ENCODE assay signal across 21 cellular contexts in genomic region chrX:16458208-16458607, GRCh38.
A peak's percentile ranks its signal among the peaks of the same experiment; 100 is the strongest.
DNase-seq lines count a peak whose midpoint lies in the region; ATAC-seq and TF ChIP-seq lines count a peak whose summit lies in the region.
"Had no signal": no experiment of that assay in that cellular context is flagged by ENCODE, and none has a peak within 500 bp of the region (broad histone marks: within the 10 kb centered on the region; RNA-seq: fewer than 3 reads in every experiment).

No MANE protein-coding gene starts in this region.

- H3K27me3 ChIP-seq in gastrocnemius medialis, result no peaks in the 10 kb centered on the region
- H3K27me3 ChIP-seq: MG63, Peyer's patch had no signal

- no peaks in the 10 kb centered on the region for H3K9me3 ChIP-seq in gastrocnemius medialis
- H3K9me3 ChIP-seq: MG63, Peyer's patch had no signal

- ATAC-seq in left cardiac atrium, result peak; percentile 31 to 34
- ATAC-seq in gastrocnemius medialis, result no peak
- ATAC-seq: HCT116 had no signal

- intact Hi-C loops in left cardiac atrium (cut with DNase I), result no loop called here
- intact Hi-C loops in cardiac septum (cut with DNase I), result no loop called here
- intact Hi-C loops in gastrocnemius medialis (cut with DNase I; ENCODE audit: low total_unique reads), result no loop called here

- H3K36me3 ChIP-seq in gastrocnemius medialis, result no peaks in the 10 kb centered on the region
- H3K36me3 ChIP-seq: MG63, Peyer's patch had no signal

- H3K27ac ChIP-seq in gastrocnemius medialis, result no peak overlapping the region
- H3K27ac ChIP-seq: 22Rv1, Peyer's patch, SK-N-MC had no signal

- no peak for TF ChIP-seq CTCF in gastrocnemius medialis (IDR thresholded peaks at IDR 0.05 in 4 of 5, conservative IDR thresholded peaks at IDR 0.05 in 1 of 5)

- in situ Hi-C loops in gastrocnemius medialis (cut with MboI; ENCODE audit: low sequenced_read_pairs in 4 of 4), result no loop called here

- no peak for TF ChIP-seq POLR2A in gastrocnemius medialis (IDR thresholded peaks at IDR 0.05)

- DNase-seq in NCI-H1105 treated with DMSO at 0.1 percent for 48 hours (lab: John Stamatoyannopoulos, UW) (peak; percentile 30), NCI-H1105 (lab: John Stamatoyannopoulos, UW) (no peak), left cardiac atrium (peak; percentile 36), cardiac septum (ENCODE audit: low spot score) (no peak), NCI-H69 (lab: John Stamatoyannopoulos, UW) (peak; percentile 6), gastrocnemius medialis (no peak)
- no peak for DNase-seq in activated CD8-positive, alpha-beta memory T cell treated with anti-CD3 and anti-CD28 coated beads, Interleukin-2, amount 50 U/mL, for 4 hours
- DNase-seq: ACHN, DMS153, DND-41, KG1, MG63, NCI-H1417, NCI-H1694, NCI-H2081, NCI-H446 treated with DMSO at 0.1 percent for 48 hours, Peyer's patch, SIG-M5 had no signal

- no peak overlapping the region for H3K4me3 ChIP-seq in gastrocnemius medialis
- H3K4me3 ChIP-seq: MG63, Peyer's patch, SK-N-MC had no signal

- peaks cover 0 to 3% of the 10 kb centered on the region in 2 donors for H3K4me1 ChIP-seq in gastrocnemius medialis
- H3K4me1 ChIP-seq: Peyer's patch had no signal

Comparison
In these comparisons a context has a peak if more than half of its experiments do, and no peak if none do; other contexts are left out.
1. DNase-seq: peak in NCI-H1105 treated with DMSO at 0.1 percent for 48 hours (single experiment), left cardiac atrium (single experiment) and NCI-H69 (single experiment); none in NCI-H1105 (single experiment), cardiac septum (single experiment), gastrocnemius medialis (0 of 2) and activated CD8-positive, alpha-beta memory T cell treated with anti-CD3 and anti-CD28 coated beads, Interleukin-2, amount 50 U/mL, for 4 hours (single experiment).
2. ATAC-seq: peak in left cardiac atrium (2 of 2); none in gastrocnemius medialis (0 of 2).